Comparison of ENCODE assay signal across 30 cellular contexts in the genomic region with DNA sequence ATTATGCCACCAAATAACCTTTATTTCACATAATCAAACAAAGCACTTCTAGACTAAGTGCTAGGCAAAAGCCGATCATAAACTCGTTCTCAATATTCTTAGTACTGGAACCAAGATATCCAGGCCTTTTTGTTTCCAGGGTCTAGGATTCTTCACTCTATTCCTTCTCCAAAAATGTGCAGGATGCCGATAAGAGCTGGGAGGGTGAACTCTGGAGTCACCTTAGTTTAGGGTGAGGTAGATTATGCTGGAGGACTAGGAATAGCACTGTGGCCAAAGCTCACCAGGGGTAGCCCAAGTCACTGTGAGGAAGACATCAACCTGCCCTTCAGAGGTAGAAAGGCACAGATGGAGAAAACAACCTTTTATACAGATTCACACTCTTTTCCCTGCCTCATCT. TPM values are rescaled to one million over a fixed set of nuclear protein-coding genes. Genes with fewer than 3 reads are reported as not detected.
"Had no signal": no experiment of that assay in that cellular context is flagged by ENCODE, and none has a peak within 500 bp of the region (broad histone marks: within the 10 kb centered on the region; RNA-seq: fewer than 3 reads in every experiment).

No MANE protein-coding gene starts in this region.

- H3K27ac ChIP-seq: colonic mucosa, epithelial cell of prostate, gastrocnemius medialis, hepatocyte, right atrium auricular region, thyroid gland, upper lobe of left lung had no signal

- ATAC-seq: gastrocnemius medialis; left ventricle myocardium superior; stimulated activated memory B cell treated with anti-CD40 and anti-IgM and Interleukin-4, amounts not matched to agents 10 μg/mL and 1 μg/mL and 100 μg/mL, for 72 hours; stimulated activated naive CD8-positive, alpha-beta T cell treated with anti-CD3 and anti-CD28 coated beads, Interleukin-15, amount 100 ng/mL, for 72 hours had no signal

- FAIRE-seq: keratinocyte had no signal

- H3K4me3 ChIP-seq: colonic mucosa, gastrocnemius medialis, hepatocyte, right atrium auricular region, smooth muscle cell, thyroid gland, upper lobe of left lung had no signal

- H3K36me3 ChIP-seq: colonic mucosa, gastrocnemius medialis had no signal

- H3K4me1 ChIP-seq: colonic mucosa, gastrocnemius medialis, right atrium auricular region, thyroid gland, upper lobe of left lung had no signal

- H3K9me3 ChIP-seq: colonic mucosa, gastrocnemius medialis, right atrium auricular region, thyroid gland, upper lobe of left lung had no signal

- H3K27me3 ChIP-seq: colonic mucosa, gastrocnemius medialis, hepatocyte, right atrium auricular region, thyroid gland, upper lobe of left lung had no signal

- DNase-seq: activated CD4-positive, alpha-beta memory T cell treated with anti-CD3 and anti-CD28 coated beads for 36 hours; activated CD4-positive, alpha-beta T cell treated with anti-CD3 and anti-CD28 coated beads for 4 hours; activated CD4-positive, CD25-positive, alpha-beta regulatory T cell; activated CD8-positive, alpha-beta memory T cell treated with anti-CD3 and anti-CD28 coated beads, Interleukin-2, amount 50 U/mL, for 4 hours; activated gamma-delta T cell; activated naive CD4-positive, alpha-beta T cell treated with anti-CD3 and anti-CD28 coated beads, Interleukin-2, amount 10 ng/mL, durations not matched to agents 7 days and 5 days; activated naive CD8-positive, alpha-beta T cell treated with anti-CD3 and anti-CD28 coated beads, Interleukin-2, amount 10 ng/mL, durations not matched to agents 7 days and 5 days; activated T-cell treated with anti-CD3 and anti-CD28 coated beads, Interleukin-2, amount 50 U/mL, for 24 hours; cerebellar nuclear complex; colonic mucosa; effector CD8-positive, alpha-beta T cell; gastrocnemius medialis; left cardiac atrium; left ventricle myocardium superior; naive B cell; stimulated activated CD4-positive, alpha-beta T cell treated with anti-CD3 and anti-CD28 coated beads, Interleukin-1b, Interleukin-23, amount 100 ng/mL, for 48 hours; stimulated activated CD4-positive, alpha-beta T cell treated with anti-CD3 and anti-CD28 coated beads, Interleukin-4, amount 100 ng/mL, for 4 hours; stimulated activated CD8-positive, alpha-beta memory T cell treated with anti-CD3 and anti-CD28 coated beads, Interleukin-4, amount 100 ng/mL, for 48 hours; stimulated activated naive CD8-positive, alpha-beta T cell treated with anti-CD3 and anti-CD28 coated beads, Interleukin-15, amount 100 ng/mL, for 72 hours; thyroid gland; upper lobe of left lung had no signal

RNA-seq across cellular contexts. Expression of gene LONRF2, which starts 37.3 kb away (rescaled TPM):
- total RNA-seq: dermis microvascular lymphatic vessel endothelial cell, lung microvascular endothelial cell, pulmonary artery endothelial cell had no signal
- polyA plus RNA-seq: keratinocyte had no signal
